In genomic region chr2:174067815-174068214, GRCh38 we compare ENCODE assay signal across 22 cellular contexts.
DNase-seq lines count a peak whose midpoint lies in the region; ATAC-seq, FAIRE-seq and TF ChIP-seq lines count a peak whose summit lies in the region.
"Had no signal": no experiment of that assay in that cellular context is flagged by ENCODE, and none has a peak within 500 bp of the region (broad histone marks: within the 10 kb centered on the region; RNA-seq: fewer than 3 reads in every experiment).

No MANE protein-coding gene starts in this region.

- ATAC-seq in K562: no peak
- ATAC-seq: A549; CD8-positive, alpha-beta T cell had no signal

- H3K27ac ChIP-seq in K562 (ENCODE audit: extremely low read depth, low read depth, low read length): no peak overlapping the region
- H3K27ac ChIP-seq in kidney (ENCODE audit: low read depth in 2 of 2, low read length in 2 of 2): no peak overlapping the region
- H3K27ac ChIP-seq: 22Rv1; A549; BLaER1 treated with 17β-estradiol and CSF1 and Interleukin-3, amounts not matched to agents 10 nM and 100 nM; C4-2B had no signal

- H3K4me1 ChIP-seq in Caco-2: peaks cover 10% of the 10 kb centered on the region
- H3K4me1 ChIP-seq in K562 (replicated peaks in 1 of 2; ENCODE audit: control insufficient read depth in 2 of 2, insufficient read depth in 2 of 2, low read length in 2 of 2): peaks cover 5 to 8% of the 10 kb centered on the region in 2 experiments; a peak in 2 of 5 replicates
- no peaks in the 10 kb centered on the region for H3K4me1 ChIP-seq in kidney (ENCODE audit: control insufficient read depth in 1 of 2, insufficient read depth in 1 of 2, low read depth in 1 of 2, low read length in 2 of 2)
- H3K4me1 ChIP-seq: A549 had no signal

- TF ChIP-seq RAD21 in K562 (CRISPR knock-in tag; conservative IDR thresholded peaks at IDR 0.05 in 1 of 2, IDR thresholded peaks at IDR 0.05 in 1 of 2): no peak

- H3K4me2 ChIP-seq in K562 (ENCODE audit: insufficient read depth, low read length): no peak overlapping the region
- H3K4me2 ChIP-seq: A549; BLaER1 treated with 17β-estradiol and CSF1 and Interleukin-3, amounts not matched to agents 10 nM and 100 nM had no signal

- intact Hi-C loops in Caco-2 (cut with micrococcal nuclease; ENCODE audit: unreplicated experiment): no loop called here
- intact Hi-C loops in K562 (cut with micrococcal nuclease): no loop called here
- intact Hi-C loops in kidney (cut with DNase I): no loop called here

- no peaks in the 10 kb centered on the region for H3K79me2 ChIP-seq in K562 (ENCODE audit: control insufficient read depth, insufficient read depth, low read length)

- CTCF ChIA-PET in Caco-2 (lab: Charles Lee): no interaction called here
- CTCF ChIA-PET in K562 (lab: Yijun Ruan, JAX; ENCODE audit: low intra/inter-chr PET ratio): no interaction called here

- TF ChIP-seq EP300 in K562 (IDR thresholded peaks at IDR 0.05; ENCODE audit: low read length): no peak

- H3K9me3 ChIP-seq in Caco-2: no peaks in the 10 kb centered on the region
- H3K9me3 ChIP-seq in K562 (replicated peaks; ENCODE audit: control insufficient read depth, insufficient read depth, low read depth, low read length): no peaks in the 10 kb centered on the region
- H3K9me3 ChIP-seq in kidney (ENCODE audit: control insufficient read depth in 1 of 2, low read length in 2 of 2): no peaks in the 10 kb centered on the region
- H3K9me3 ChIP-seq: A549; BLaER1 treated with 17β-estradiol and CSF1 and Interleukin-3, amounts not matched to agents 10 nM and 100 nM had no signal

- peaks cover 27% of the 10 kb centered on the region for H3K4me1 Mint-ChIP-seq in Caco-2 (ENCODE audit: low read depth, unreplicated experiment)

- H3K36me3 Mint-ChIP-seq in Caco-2 (ENCODE audit: insufficient read depth, unreplicated experiment): peaks cover 32% of the 10 kb centered on the region
- H3K36me3 Mint-ChIP-seq: CD8-positive, alpha-beta T cell had no signal

- no peak overlapping the region for H2AFZ ChIP-seq in K562 (ENCODE audit: low read depth, low read length)

- H3K4me3 ChIP-seq in Caco-2 (ENCODE audit: low read depth, low read length) (no peak overlapping the region), K562 (no peak overlapping the region), kidney (ENCODE audit: low read length in 2 of 2) (no peak overlapping the region)
- H3K4me3 ChIP-seq: A549; BLaER1 treated with 17β-estradiol and CSF1 and Interleukin-3, amounts not matched to agents 10 nM and 100 nM had no signal

- 24% methylated on average over 2 of the region's 2 CpGs for WGBS in K562 (ENCODE audit: insufficient coverage, low coverage, missing lambda C conversion rate)

- H3K36me3 ChIP-seq in Caco-2 (ENCODE audit: control insufficient read depth, insufficient read depth, low read length): no peaks in the 10 kb centered on the region
- H3K36me3 ChIP-seq in K562 (ENCODE audit: control insufficient read depth, insufficient read depth, low read length): no peaks in the 10 kb centered on the region
- H3K36me3 ChIP-seq in kidney (ENCODE audit: control insufficient read depth in 1 of 2, insufficient read depth in 2 of 2, low read length in 2 of 2): no peaks in the 10 kb centered on the region

- no peak for FAIRE-seq in K562 (lab: Jason Lieb, UNC)
- peak; percentile 52 for FAIRE-seq in kidney (lab: Jason Lieb, UNC)
- FAIRE-seq: A549, GM12891, GM18507 had no signal

- in situ Hi-C loops in K562 (cut with MboI): no loop called here

- no peak overlapping the region for H3K4me3 Mint-ChIP-seq in Caco-2 (ENCODE audit: unreplicated experiment)
- H3K4me3 Mint-ChIP-seq: B cell; CD4-positive, alpha-beta T cell; CD8-positive, alpha-beta T cell had no signal

- no peaks in the 10 kb centered on the region for H3K9me1 ChIP-seq in K562 (ENCODE audit: control insufficient read depth, insufficient read depth, low read length)

- TF ChIP-seq POLR2A in K562 (conservative IDR thresholded peaks at IDR 0.05): no peak

- POLR2A ChIA-PET in Caco-2 (lab: Charles Lee): no interaction called here
- POLR2A ChIA-PET in K562 (lab: Yijun Ruan, JAX): no interaction called here

- TF ChIP-seq CTCF in Caco-2 (IDR thresholded peaks at IDR 0.05; ENCODE audit: insufficient read depth in 1 of 2, low read depth in 1 of 2, low read length in 1 of 2, severe bottlenecking in 1 of 2, unreplicated experiment in 1 of 2) (no peak), K562 (IDR thresholded peaks at IDR 0.05 in 2 of 3, conservative IDR thresholded peaks at IDR 0.05 in 1 of 3; ENCODE audit: insufficient read depth in 2 of 3, low read depth in 1 of 3, low read length in 3 of 3) (no peak), kidney (IDR thresholded peaks at IDR 0.05; ENCODE audit: borderline replicate concordance, extremely low read depth, insufficient read depth) (no peak)

- no peaks in the 10 kb centered on the region for H3K27me3 Mint-ChIP-seq in Caco-2 (ENCODE audit: insufficient read depth, unreplicated experiment)

- H3K9me3 Mint-ChIP-seq in Caco-2 (ENCODE audit: unreplicated experiment): peaks cover 6% of the 10 kb centered on the region
- H3K9me3 Mint-ChIP-seq: CD4-positive, alpha-beta T cell; CD8-positive, alpha-beta T cell had no signal

- no peak for DNase-seq in Caco-2
- DNase-seq in K562 (ENCODE audit: extremely low read depth in 1 of 4, low spot score in 3 of 4): no peak
- no peak for DNase-seq in kidney
- DNase-seq in NCI-H2171 treated with DMSO at 0.1 percent for 48 hours (lab: John Stamatoyannopoulos, UW): no peak
- no peak for DNase-seq in anterior cingulate cortex (lab: John Stamatoyannopoulos, UW)
- DNase-seq: AML-193; CD4-positive, alpha-beta T cell; CD8-positive, alpha-beta T cell; DMS 273 treated with DMSO at 0.1 percent for 48 hours; DMS153; DMS53; DMS79; DND-41; EL; GF-D8 had no signal

- H3K27ac Mint-ChIP-seq in Caco-2 (ENCODE audit: unreplicated experiment): peak overlapping the region; percentile 36
- H3K27ac Mint-ChIP-seq: B cell; CD4-positive, alpha-beta T cell; CD8-positive, alpha-beta T cell had no signal

- no peaks in the 10 kb centered on the region for H4K20me1 ChIP-seq in K562 (replicated peaks; ENCODE audit: control insufficient read depth, insufficient read depth, low read length)
- H4K20me1 ChIP-seq: BLaER1 treated with 17β-estradiol and CSF1 and Interleukin-3, amounts not matched to agents 10 nM and 100 nM had no signal

- H3K9ac ChIP-seq in K562 (ENCODE audit: insufficient read depth in 1 of 2, low read depth in 2 of 2, low read length in 2 of 2): no peak overlapping the region
- no peak overlapping the region for H3K9ac ChIP-seq in kidney (ENCODE audit: low read length in 2 of 2)
- H3K9ac ChIP-seq: BLaER1 treated with 17β-estradiol and CSF1 and Interleukin-3, amounts not matched to agents 10 nM and 100 nM had no signal

- BruUV-seq in Caco-2 (replicated peaks; lab: Mats Ljungman, UMichigan) (no TSS peak), K562 (replicated peaks; lab: Mats Ljungman, UMichigan) (no TSS peak)

- no peaks in the 10 kb centered on the region for H3K27me3 ChIP-seq in Caco-2 (replicated peaks; ENCODE audit: control insufficient read depth, insufficient read depth, low read length)
- H3K27me3 ChIP-seq in K562 (ENCODE audit: control insufficient read depth in 2 of 2, insufficient read depth in 2 of 2, low read length in 2 of 2): no peaks in the 10 kb centered on the region
- H3K27me3 ChIP-seq: BLaER1 treated with 17β-estradiol and CSF1 and Interleukin-3, amounts not matched to agents 10 nM and 100 nM had no signal

TF ChIP-seq in K562, 482 proteins besides CTCF, POLR2A, EP300 and RAD21 (continues in another document):
- TF ChIP-seq MCM2 (IDR thresholded peaks at IDR 0.05; ENCODE audit: low read depth): no peak
- TF ChIP-seq ZKSCAN3 (CRISPR knock-in tag; IDR thresholded peaks at IDR 0.05): no peak
- no peak for TF ChIP-seq ZNF695 (CRISPR knock-in tag; IDR thresholded peaks at IDR 0.05)
- no peak for TF ChIP-seq CEBPG (CRISPR knock-in tag; IDR thresholded peaks at IDR 0.05)
- peak; percentile 49 to 67; a peak in 3 of 4 replicates for TF ChIP-seq CEBPG (tag; conservative IDR thresholded peaks at IDR 0.05 in 1 of 2, IDR thresholded peaks at IDR 0.05 in 1 of 2)
- TF ChIP-seq ATF3 (IDR thresholded peaks at IDR 0.05): peak; percentile 38
- no peak for TF ChIP-seq ATF3 (CRISPR knock-in tag; conservative IDR thresholded peaks at IDR 0.05)
- TF ChIP-seq ZNF561 (CRISPR knock-in tag; conservative IDR thresholded peaks at IDR 0.05): no peak
- no peak for TF ChIP-seq RBBP5 (IDR thresholded peaks at IDR 0.05; ENCODE audit: borderline replicate concordance, insufficient read depth, low read length, poor library complexity, severe bottlenecking)
- no peak for TF ChIP-seq DDX20 (tag; IDR thresholded peaks at IDR 0.05; ENCODE audit: low read depth)
- TF ChIP-seq ELF1 (tag; IDR thresholded peaks at IDR 0.05): no peak
- no peak for TF ChIP-seq XRCC3 (IDR thresholded peaks at IDR 0.05)
- no peak for TF ChIP-seq ZNF232 (CRISPR knock-in tag; IDR thresholded peaks at IDR 0.05)
- TF ChIP-seq STAT5B (CRISPR knock-in tag; IDR thresholded peaks at IDR 0.05): no peak
- no peak for TF ChIP-seq SP1 (CRISPR knock-in tag; IDR thresholded peaks at IDR 0.05)
- TF ChIP-seq HMGN3 (IDR thresholded peaks at IDR 0.05; ENCODE audit: borderline replicate concordance, extremely low read depth, insufficient read length, low read depth, low read length): no peak
- TF ChIP-seq HDAC1 (IDR thresholded peaks at IDR 0.05): no peak
- TF ChIP-seq CEBPB (tag; IDR thresholded peaks at IDR 0.05): peak; percentile 69
- TF ChIP-seq ZNF445 (CRISPR knock-in tag; IDR thresholded peaks at IDR 0.05; ENCODE audit: low read depth): no peak
- no peak for TF ChIP-seq TARDBP (IDR thresholded peaks at IDR 0.05)
- TF ChIP-seq ZBTB9 (CRISPR knock-in tag; IDR thresholded peaks at IDR 0.05): no peak
